24 cellular contexts compared by ENCODE assay signal in genomic region chr3:143091438-143091837, GRCh38. TPM values are rescaled to one million over a fixed set of nuclear protein-coding genes. Genes with fewer than 3 reads are reported as not detected.
DNase-seq lines count a peak whose midpoint lies in the region; ATAC-seq, FAIRE-seq and TF ChIP-seq lines count a peak whose summit lies in the region.
"Had no signal": no experiment of that assay in that cellular context is flagged by ENCODE, and none has a peak within 500 bp of the region (broad histone marks: within the 10 kb centered on the region; RNA-seq: fewer than 3 reads in every experiment).

No MANE protein-coding gene starts in this region.

- WGBS in K562 (ENCODE audit: insufficient coverage, low coverage, missing lambda C conversion rate): 90% methylated on average over 2 of the region's 2 CpGs

- H3K4me1 ChIP-seq in GM23338 (ENCODE audit: insufficient read depth) (no peaks in the 10 kb centered on the region), K562 (replicated peaks in 1 of 2; ENCODE audit: control insufficient read depth in 2 of 2, insufficient read depth in 2 of 2, low read length in 2 of 2) (peaks cover 4 to 14% of the 10 kb centered on the region in 2 experiments; a peak in 3 of 5 replicates), colonic mucosa (no peaks in the 10 kb centered on the region)

- TF ChIP-seq CTCF in GM23338 (conservative IDR thresholded peaks at IDR 0.05; ENCODE audit: low read depth in 2 of 2) (no peak), K562 (IDR thresholded peaks at IDR 0.05 in 2 of 3, conservative IDR thresholded peaks at IDR 0.05 in 1 of 3; ENCODE audit: insufficient read depth in 2 of 3, low read depth in 1 of 3, low read length in 3 of 3) (no peak), colonic mucosa (IDR thresholded peaks at IDR 0.05) (no peak)

- H3K27ac ChIP-seq in GM23338 (ENCODE audit: low read depth): no peak overlapping the region
- H3K27ac ChIP-seq in K562 (ENCODE audit: extremely low read depth, low read depth, low read length): no peak overlapping the region
- H3K27ac ChIP-seq in colonic mucosa: no peak overlapping the region

- in situ Hi-C loops in K562 (cut with MboI): no loop called here

- no peak for TF ChIP-seq EP300 in K562 (IDR thresholded peaks at IDR 0.05; ENCODE audit: low read length)

- H4K20me1 ChIP-seq in GM23338 (replicated peaks; ENCODE audit: insufficient read depth): no peaks in the 10 kb centered on the region
- no peaks in the 10 kb centered on the region for H4K20me1 ChIP-seq in K562 (replicated peaks; ENCODE audit: control insufficient read depth, insufficient read depth, low read length)

- H3K4me3 ChIP-seq in GM23338 (no peak overlapping the region), K562 (no peak overlapping the region), colonic mucosa (no peak overlapping the region)
- H3K4me3 ChIP-seq: GM12878 had no signal

- H3K36me3 ChIP-seq in GM23338 (ENCODE audit: insufficient read depth): no peaks in the 10 kb centered on the region
- no peaks in the 10 kb centered on the region for H3K36me3 ChIP-seq in K562 (ENCODE audit: control insufficient read depth, insufficient read depth, low read length)
- H3K36me3 ChIP-seq in colonic mucosa: no peaks in the 10 kb centered on the region
- H3K36me3 ChIP-seq: BE2C had no signal

- peak overlapping the region; percentile 66; the same call in 1 of the 2 replicates for H2AFZ ChIP-seq in GM23338
- H2AFZ ChIP-seq in K562 (ENCODE audit: low read depth, low read length): 0 out of 2 replicates have a peak overlapping the region, but pooled peaks have one; percentile 35

- no peaks in the 10 kb centered on the region for H3K9me1 ChIP-seq in K562 (ENCODE audit: control insufficient read depth, insufficient read depth, low read length)

- ATAC-seq in GM23338 (no peak), K562 (no peak)
- no peak for ATAC-seq in activated naive CD8-positive, alpha-beta T cell treated with anti-CD3 and anti-CD28 coated beads, Interleukin-2, amount 50 U/mL, for 24 hours
- ATAC-seq: HepG2 had no signal

- no peaks in the 10 kb centered on the region for H3F3A ChIP-seq in GM23338 (replicated peaks; ENCODE audit: low read depth)

- no peak for TF ChIP-seq RAD21 in K562 (CRISPR knock-in tag; conservative IDR thresholded peaks at IDR 0.05 in 1 of 2, IDR thresholded peaks at IDR 0.05 in 1 of 2)

- H3K4me2 ChIP-seq in GM23338 (no peak overlapping the region), K562 (ENCODE audit: insufficient read depth, low read length) (no peak overlapping the region)

- H3K36me3 Mint-ChIP-seq in GM23338 (ENCODE audit: low read depth) (peaks cover 11% of the 10 kb centered on the region; the same call in 2 of the 3 replicates), immature natural killer cell (no peaks in the 10 kb centered on the region)
- H3K36me3 Mint-ChIP-seq in activated naive CD8-positive, alpha-beta T cell treated with anti-CD3 and anti-CD28 coated beads, Interleukin-2, amount 50 U/mL, for 24 hours (ENCODE audit: low read depth): no peaks in the 10 kb centered on the region
- H3K36me3 Mint-ChIP-seq: CD4-positive, CD25-positive, alpha-beta regulatory T cell; CD8-positive, alpha-beta memory T cell had no signal

- H3K27me3 Mint-ChIP-seq in GM23338 (ENCODE audit: insufficient read depth, low read depth, poor library complexity) (peaks cover 7% of the 10 kb centered on the region), immature natural killer cell (ENCODE audit: low read depth in 3 of 3) (peaks cover 0 to 4% (median 1%) of the 10 kb centered on the region in 3 donors)
- no peaks in the 10 kb centered on the region for H3K27me3 Mint-ChIP-seq in activated naive CD8-positive, alpha-beta T cell treated with anti-CD3 and anti-CD28 coated beads, Interleukin-2, amount 50 U/mL, for 24 hours
- H3K27me3 Mint-ChIP-seq: CD4-positive, CD25-positive, alpha-beta regulatory T cell; CD8-positive, alpha-beta memory T cell; IgD-negative memory B cell had no signal

- POLR2A ChIA-PET in K562 (lab: Yijun Ruan, JAX): no interaction called here

- BruUV-seq in K562 (replicated peaks; lab: Mats Ljungman, UMichigan): no TSS peak

- H3K9me3 Mint-ChIP-seq in GM23338: peaks cover 38% of the 10 kb centered on the region
- H3K9me3 Mint-ChIP-seq in immature natural killer cell: no peaks in the 10 kb centered on the region
- no peaks in the 10 kb centered on the region for H3K9me3 Mint-ChIP-seq in activated naive CD8-positive, alpha-beta T cell treated with anti-CD3 and anti-CD28 coated beads, Interleukin-2, amount 50 U/mL, for 24 hours
- H3K9me3 Mint-ChIP-seq: CD8-positive, alpha-beta memory T cell had no signal

- H3K4me3 Mint-ChIP-seq in GM23338 (no peak overlapping the region), immature natural killer cell (no peak overlapping the region)
- H3K4me3 Mint-ChIP-seq in activated naive CD8-positive, alpha-beta T cell treated with anti-CD3 and anti-CD28 coated beads, Interleukin-2, amount 50 U/mL, for 24 hours: no peak overlapping the region
- H3K4me3 Mint-ChIP-seq: CD4-positive, CD25-positive, alpha-beta regulatory T cell; CD8-positive, alpha-beta memory T cell; IgD-negative memory B cell had no signal

- H3K27me3 ChIP-seq in GM23338 (ENCODE audit: insufficient read depth): no peaks in the 10 kb centered on the region
- no peaks in the 10 kb centered on the region for H3K27me3 ChIP-seq in K562 (ENCODE audit: control insufficient read depth in 2 of 2, insufficient read depth in 2 of 2, low read length in 2 of 2)
- no peaks in the 10 kb centered on the region for H3K27me3 ChIP-seq in colonic mucosa
- H3K27me3 ChIP-seq: BE2C had no signal

- CTCF ChIA-PET in K562 (lab: Yijun Ruan, JAX; ENCODE audit: low intra/inter-chr PET ratio): no interaction called here

- FAIRE-seq in GM12892 (lab: Jason Lieb, UNC) (peak; percentile 14), K562 (lab: Jason Lieb, UNC) (peak; percentile 56), GM12891 (lab: Jason Lieb, UNC) (no peak)
- FAIRE-seq: A204.1, GM12878, GM18507, HepG2 had no signal

- TF ChIP-seq POLR2A in GM12892 (IDR thresholded peaks at IDR 0.05; ENCODE audit: low read depth, low read length) (no peak), K562 (conservative IDR thresholded peaks at IDR 0.05) (no peak), GM12891 (IDR thresholded peaks at IDR 0.05; ENCODE audit: low read depth, low read length) (no peak)

- H3K9me3 ChIP-seq in K562 (replicated peaks; ENCODE audit: control insufficient read depth, insufficient read depth, low read depth, low read length) (peaks cover 8% of the 10 kb centered on the region), colonic mucosa (no peaks in the 10 kb centered on the region)
- H3K9me3 ChIP-seq: BE2C had no signal

- H3K27ac Mint-ChIP-seq in GM23338: no peak overlapping the region
- no peak overlapping the region for H3K27ac Mint-ChIP-seq in immature natural killer cell
- H3K27ac Mint-ChIP-seq in activated naive CD8-positive, alpha-beta T cell treated with anti-CD3 and anti-CD28 coated beads, Interleukin-2, amount 50 U/mL, for 24 hours: no peak overlapping the region
- H3K27ac Mint-ChIP-seq: IgD-negative memory B cell had no signal

- DNase-seq in GM12892 (ENCODE audit: insufficient read length) (no peak), GM23338 (ENCODE audit: low spot score) (no peak), K562 (ENCODE audit: extremely low read depth in 1 of 4, low spot score in 3 of 4) (no peak), medulla oblongata (ENCODE audit: extremely low spot score) (peak; percentile 27), immature natural killer cell (no peak), GM12891 (ENCODE audit: insufficient read length, low spot score) (no peak), colonic mucosa (no peak)
- no peak for DNase-seq in activated naive CD8-positive, alpha-beta T cell treated with anti-CD3 and anti-CD28 coated beads, Interleukin-2, amount 50 U/mL, for 24 hours
- DNase-seq: ACHN; CD4-positive, CD25-positive, alpha-beta regulatory T cell; CD8-positive, alpha-beta memory T cell; COR-L47; DMS153; DND-41; EL; GOT3; H7; KG1 had no signal

- no peaks in the 10 kb centered on the region for H3K9me2 ChIP-seq in GM23338 (ENCODE audit: insufficient read depth)

- H3K4me1 Mint-ChIP-seq in GM23338: peaks cover 2% of the 10 kb centered on the region; the same call in 1 of the 3 replicates
- H3K4me1 Mint-ChIP-seq in immature natural killer cell: no peaks in the 10 kb centered on the region
- H3K4me1 Mint-ChIP-seq in activated naive CD8-positive, alpha-beta T cell treated with anti-CD3 and anti-CD28 coated beads, Interleukin-2, amount 50 U/mL, for 24 hours: no peaks in the 10 kb centered on the region
- H3K4me1 Mint-ChIP-seq: CD8-positive, alpha-beta memory T cell; IgD-negative memory B cell had no signal

- intact Hi-C loops in K562 (cut with micrococcal nuclease): no loop called here
- intact Hi-C loops in colonic mucosa (cut with DNase I): no loop called here

- no peaks in the 10 kb centered on the region for H3K79me2 ChIP-seq in GM23338 (replicated peaks; ENCODE audit: insufficient read depth)
- H3K79me2 ChIP-seq in K562 (ENCODE audit: control insufficient read depth, insufficient read depth, low read length): no peaks in the 10 kb centered on the region

- H3K9ac ChIP-seq in K562 (ENCODE audit: insufficient read depth in 1 of 2, low read depth in 2 of 2, low read length in 2 of 2): no peak overlapping the region
- H3K9ac ChIP-seq in colonic mucosa (ENCODE audit: low read depth in 2 of 2, low read length in 2 of 2): no peak overlapping the region

RNA-seq across cellular contexts. Expression of gene CHST2, which starts 28.1 kb away (rescaled TPM):
- polyA plus RNA-seq in GM12892 (2012; ENCODE audit: missing spikeins): 10.0 TPM
- 23.5 and 28.3 TPM in 2 replicates for total RNA-seq in GM23338 (2014; rRNA removed; shearing (Covaris generic))
- 4.1 and 4.3 TPM in 2 replicates for polyA plus RNA-seq in GM23338 (2016; fragmentation: Nextera tagmentation; extraction: Ambion mirVana)
- 15.4 and 34.1 TPM in 2 replicates for total RNA-seq in K562 (2011; cell fraction: chromatin; rRNA removed; ENCODE audit: low replicate concordance)
- 40.4 and 52.0 TPM in 2 replicates for total RNA-seq in K562 (2011; cell fraction: nucleolus; rRNA removed)
- total RNA-seq in K562 (2011; cell fraction: nucleoplasm; rRNA removed): 27.5 and 32.1 TPM in 2 replicates
- total RNA-seq in K562 (2014; rRNA removed): 27.3 and 28.5 TPM in 2 replicates
- 10.6 and 10.7 TPM in 2 replicates for total RNA-seq in K562 (2014; rRNA removed; fragmentation: Illumina TruSeq; extraction: Trizol)
- 13.9 and 14.7 TPM in 2 replicates for total RNA-seq in K562 (2015; rRNA removed; fragmentation: Illumina TruSeq; extraction: Trizol)
- total RNA-seq in K562 (2021): 55.1 and 60.3 TPM in 2 replicates
- 8.0 and 13.7 TPM in 2 replicates for polyA plus RNA-seq in K562 (2011; rRNA removed)
- polyA plus RNA-seq in K562 (2011; cell fraction: cytosol; rRNA removed): 10.9 and 33.4 TPM in 2 replicates
- polyA plus RNA-seq in K562 (2011; cell fraction: nucleus; rRNA removed): 19.2 and 52.4 TPM in 2 replicates
- polyA plus RNA-seq in K562 (2012): 25.3 and 34.2 TPM in 2 replicates
- polyA plus RNA-seq in K562 (2014; fragmentation: Illumina TruSeq; extraction: Trizol): 16.5 and 19.2 TPM in 2 replicates
- 1 to 10 TPM; 3.4 to 3.7 TPM for polyA plus RNA-seq in K562 (2014; fragmentation: Nextera tagmentation; extraction: Ambion mirVana)
- 32.6 and 36.4 TPM in 2 replicates for polyA plus RNA-seq in K562 (2014; rRNA removed)
- polyA minus RNA-seq in K562 (2011; rRNA and poly(A)+ RNA removed): 4.3 and 8.8 TPM in 2 replicates
- 17.7 and 18.6 TPM in 2 replicates for polyA minus RNA-seq in K562 (2011; cell fraction: cytosol; rRNA and poly(A)+ RNA removed)
- 21.2 and 23.4 TPM in 2 replicates for polyA minus RNA-seq in K562 (2011; cell fraction: nucleus; rRNA and poly(A)+ RNA removed)
- 100 to 1,000 TPM; 105 to 117 (median 116) TPM for polyA plus RNA-seq in immature natural killer cell
- polyA plus RNA-seq in GM12891 (2012; ENCODE audit: low read depth, missing spikeins): 21.8 TPM
- 1 to 10 TPM; 1.8 to 2.5 TPM for total RNA-seq in colonic mucosa
- total RNA-seq: HepG2 had no signal
- polyA plus RNA-seq: HepG2 had no signal
